Comparison of ENCODE assay signal across 20 cellular contexts in genomic region chr5:143219696-143220095, GRCh38.
DNase-seq lines count a peak whose midpoint lies in the region; ATAC-seq and TF ChIP-seq lines count a peak whose summit lies in the region.
"Had no signal": no experiment of that assay in that cellular context is flagged by ENCODE, and none has a peak within 500 bp of the region (broad histone marks: within the 10 kb centered on the region; RNA-seq: fewer than 3 reads in every experiment).

No MANE protein-coding gene starts in this region.

- H3K4me1 Mint-ChIP-seq in neural progenitor cell (peaks cover 66% of the 10 kb centered on the region), WTC11 (peaks cover 5% of the 10 kb centered on the region)

- H3F3A ChIP-seq in neural progenitor cell (ENCODE audit: low read depth), result no peaks in the 10 kb centered on the region

- peaks cover 9% of the 10 kb centered on the region for H3K27me3 Mint-ChIP-seq in neural progenitor cell (ENCODE audit: insufficient read depth, low read depth)
- no peaks in the 10 kb centered on the region for H3K27me3 Mint-ChIP-seq in WTC11 (ENCODE audit: low read depth)
- H3K27me3 Mint-ChIP-seq: memory B cell, T-cell had no signal

- H3K9ac ChIP-seq in neural progenitor cell, result no peak overlapping the region

- H3K79me2 ChIP-seq in neural progenitor cell (ENCODE audit: low read depth), result no peaks in the 10 kb centered on the region

- POLR2A ChIA-PET in WTC11 (lab: Charles Lee), result no interaction called here

- peaks cover 18% of the 10 kb centered on the region for H3K4me1 ChIP-seq in neural progenitor cell
- H3K4me1 ChIP-seq: HAP-1, vagina had no signal

- DNase-seq in AG10803 (ENCODE audit: low read depth), result peak; percentile 46
- peak; percentile 10 for DNase-seq in GM03348 (ENCODE audit: low spot score)
- DNase-seq in amniotic epithelial cell (ENCODE audit: low read depth), result peak; percentile 48
- no peak for DNase-seq in left lobe of liver (ENCODE audit: low spot score)
- no peak for DNase-seq in activated T-cell treated with anti-CD3 and anti-CD28 coated beads, Interleukin-2, amount 50 U/mL, for 1 hour
- no peak for DNase-seq in neural progenitor cell (ENCODE audit: low spot score)
- no peak for DNase-seq in WTC11 (ENCODE audit: low spot score)
- DNase-seq: activated CD8-positive, alpha-beta memory T cell treated with anti-CD3 and anti-CD28 coated beads for 24 hours; amniotic stem cell; cerebellar nuclear complex; NCI-H1417; NCI-H2171 treated with DMSO at 0.1 percent for 48 hours; NCI-H774; T-cell had no signal

- no peak overlapping the region for H3K27ac Mint-ChIP-seq in neural progenitor cell
- H3K27ac Mint-ChIP-seq in WTC11, result no peak overlapping the region

- H3K36me3 ChIP-seq in neural progenitor cell, result no peaks in the 10 kb centered on the region
- H3K36me3 ChIP-seq: HAP-1 had no signal

- H3K36me3 Mint-ChIP-seq in neural progenitor cell (peaks cover 2% of the 10 kb centered on the region), WTC11 (no peaks in the 10 kb centered on the region)

- no peak overlapping the region for H3K4me2 ChIP-seq in neural progenitor cell

- H3K4me3 ChIP-seq in AG10803 (ENCODE audit: low read length) (no peak overlapping the region), neural progenitor cell (no peak overlapping the region)
- H3K4me3 ChIP-seq: gastroesophageal sphincter, HAP-1, right atrium auricular region, vagina had no signal

- no peak overlapping the region for H3K4me3 Mint-ChIP-seq in neural progenitor cell
- no peak overlapping the region for H3K4me3 Mint-ChIP-seq in WTC11
- H3K4me3 Mint-ChIP-seq: memory B cell had no signal

- TF ChIP-seq CTCF in AG10803 (conservative IDR thresholded peaks at IDR 0.05; ENCODE audit: low read length) (no peak), neural progenitor cell (IDR thresholded peaks at IDR 0.05) (no peak), WTC11 (IDR thresholded peaks at IDR 0.05) (no peak)

- CTCF ChIA-PET in WTC11 (lab: Charles Lee), result no interaction called here

- no peak overlapping the region for H2AFZ ChIP-seq in neural progenitor cell (replicated peaks)

- no peaks in the 10 kb centered on the region for H3K9me3 ChIP-seq in neural progenitor cell (ENCODE audit: low read depth)
- H3K9me3 ChIP-seq: gastroesophageal sphincter, HAP-1, right atrium auricular region, vagina had no signal

- ATAC-seq in left lobe of liver, result peak; percentile 46
- no peak for ATAC-seq in GM18907 (IDR thresholded peaks at IDR 0.05; ENCODE audit: unreplicated experiment)
- ATAC-seq in WTC11, result no peak
- ATAC-seq: gastroesophageal sphincter, T-cell had no signal

- H3K27me3 ChIP-seq in neural progenitor cell, result no peaks in the 10 kb centered on the region
- H3K27me3 ChIP-seq: gastroesophageal sphincter, right atrium auricular region, vagina had no signal

- no peak overlapping the region for H3K27ac ChIP-seq in neural progenitor cell
- H3K27ac ChIP-seq: vagina had no signal

- no peaks in the 10 kb centered on the region for H3K9me3 Mint-ChIP-seq in neural progenitor cell
- H3K9me3 Mint-ChIP-seq in WTC11, result no peaks in the 10 kb centered on the region
- H3K9me3 Mint-ChIP-seq: memory B cell, T-cell had no signal

- H4K20me1 ChIP-seq in neural progenitor cell (ENCODE audit: low read depth), result no peaks in the 10 kb centered on the region

TF ChIP-seq in WTC11, 78 proteins besides CTCF, POLR2A, EP300 and RAD21:
- no peak for TF ChIP-seq PRRX2 (CRISPR knock-in tag; IDR thresholded peaks at IDR 0.05)
- TF ChIP-seq PRDM15 (CRISPR knock-in tag; IDR thresholded peaks at IDR 0.05), result no peak
- TF ChIP-seq SMAD4 (CRISPR knock-in tag; IDR thresholded peaks at IDR 0.05), result no peak
- TF ChIP-seq NR2C2 (CRISPR knock-in tag; IDR thresholded peaks at IDR 0.05), result no peak
- TF ChIP-seq, protein P1, sequence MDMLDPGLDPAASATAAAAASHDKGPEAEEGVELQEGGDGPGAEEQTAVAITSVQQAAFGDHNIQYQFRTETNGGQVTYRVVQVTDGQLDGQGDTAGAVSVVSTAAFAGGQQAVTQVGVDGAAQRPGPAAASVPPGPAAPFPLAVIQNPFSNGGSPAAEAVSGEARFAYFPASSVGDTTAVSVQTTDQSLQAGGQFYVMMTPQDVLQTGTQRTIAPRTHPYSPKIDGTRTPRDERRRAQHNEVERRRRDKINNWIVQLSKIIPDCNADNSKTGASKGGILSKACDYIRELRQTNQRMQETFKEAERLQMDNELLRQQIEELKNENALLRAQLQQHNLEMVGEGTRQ (CRISPR knock-in tag; IDR thresholded peaks at IDR 0.05), result no peak
- TF ChIP-seq, protein P2, sequence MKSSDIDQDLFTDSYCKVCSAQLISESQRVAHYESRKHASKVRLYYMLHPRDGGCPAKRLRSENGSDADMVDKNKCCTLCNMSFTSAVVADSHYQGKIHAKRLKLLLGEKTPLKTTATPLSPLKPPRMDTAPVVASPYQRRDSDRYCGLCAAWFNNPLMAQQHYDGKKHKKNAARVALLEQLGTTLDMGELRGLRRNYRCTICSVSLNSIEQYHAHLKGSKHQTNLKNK (CRISPR knock-in tag; IDR thresholded peaks at IDR 0.05), result no peak
- no peak for TF ChIP-seq ELF4 (CRISPR knock-in tag; IDR thresholded peaks at IDR 0.05; ENCODE audit: low read depth)
- no peak for TF ChIP-seq SOX15 (CRISPR knock-in tag; IDR thresholded peaks at IDR 0.05)
- TF ChIP-seq EMX1 (CRISPR knock-in tag; IDR thresholded peaks at IDR 0.05), result no peak
- no peak for TF ChIP-seq ATF2 (CRISPR knock-in tag; IDR thresholded peaks at IDR 0.05; ENCODE audit: borderline replicate concordance, low read depth)
- TF ChIP-seq NR3C1 (CRISPR knock-in tag; conservative IDR thresholded peaks at IDR 0.05; ENCODE audit: low read depth), result no peak

Comparison
In these comparisons a context has a peak if more than half of its experiments do, and no peak if none do; other contexts are left out.
1. DNase-seq: peak in AG10803 (single experiment), GM03348 (single experiment) and amniotic epithelial cell (single experiment); none in left lobe of liver (single experiment), activated T-cell treated with anti-CD3 and anti-CD28 coated beads, Interleukin-2, amount 50 U/mL, for 1 hour (single experiment), neural progenitor cell (single experiment) and WTC11 (single experiment).